In genomic region chr11:128172046-128172878, GRCh38 we compare ENCODE assay signal across 8 cellular contexts.
A peak's percentile ranks its signal among the peaks of the same experiment; 100 is the strongest.
DNase-seq lines count a peak whose midpoint lies in the region; ATAC-seq and TF ChIP-seq lines count a peak whose summit lies in the region.

No MANE protein-coding gene starts in this region.

- H3K27me3 ChIP-seq in MG63 (no peaks in the 10 kb centered on the region), upper lobe of left lung (no peaks in the 10 kb centered on the region)

- peak; percentile 63 for ATAC-seq in GM21423 (IDR thresholded peaks at IDR 0.05; ENCODE audit: unreplicated experiment)
- ATAC-seq in upper lobe of left lung (ENCODE audit: low FRiP score in 2 of 2), result peak; percentile 77 to 85

- no peak overlapping the region for H3K4me3 ChIP-seq in MG63
- no peak overlapping the region for H3K4me3 ChIP-seq in upper lobe of left lung

- no peak for TF ChIP-seq EP300 in upper lobe of left lung (IDR thresholded peaks at IDR 0.05)

- DNase-seq in MG63, result peak; percentile 67
- DNase-seq in SK-N-DZ (ENCODE audit: low spot score), result peak; percentile 37
- DNase-seq in activated naive CD4-positive, alpha-beta T cell treated with Interleukin-2 at 50 U/mL for 16 hours, result peak; percentile 88
- DNase-seq in glomerular endothelial cell (ENCODE audit: extremely low read depth, low read depth, low spot score), result peak; percentile 86
- DNase-seq in pons (ENCODE audit: low spot score), result peak; percentile 79
- DNase-seq in upper lobe of left lung, result peak in 1 of 2 donors; percentile 77

- WGBS in upper lobe of left lung, 2 donors, result 43 to 45% methylated on average over 4 of the region's 4 CpGs

- no peaks in the 10 kb centered on the region for H3K4me1 ChIP-seq in upper lobe of left lung

- TF ChIP-seq POLR2A in upper lobe of left lung (IDR thresholded peaks at IDR 0.05), result no peak

- H3K9me3 ChIP-seq in MG63 (no peaks in the 10 kb centered on the region), upper lobe of left lung (no peaks in the 10 kb centered on the region)

- H3K27ac ChIP-seq in C4-2B, result no peak overlapping the region
- H3K27ac ChIP-seq in upper lobe of left lung, result no peak overlapping the region

- H3K36me3 ChIP-seq in MG63 (no peaks in the 10 kb centered on the region), upper lobe of left lung (no peaks in the 10 kb centered on the region)

- TF ChIP-seq CTCF in C4-2B (conservative IDR thresholded peaks at IDR 0.05) (peak; percentile 87), upper lobe of left lung (IDR thresholded peaks at IDR 0.05) (peak; percentile 63 to 80 (median 74))
